16 cellular contexts compared by ENCODE assay signal in genomic region chr1:202234331-202235002, GRCh38. TPM values are rescaled to one million over a fixed set of nuclear protein-coding genes. Genes with fewer than 3 reads are reported as not detected.
A peak's percentile ranks its signal among the peaks of the same experiment; 100 is the strongest.
DNase-seq lines count a peak whose midpoint lies in the region; ATAC-seq and TF ChIP-seq lines count a peak whose summit lies in the region.
"Had no signal": no experiment of that assay in that cellular context is flagged by ENCODE, and none has a peak within 500 bp of the region (broad histone marks: within the 10 kb centered on the region; RNA-seq: fewer than 3 reads in every experiment).

No MANE protein-coding gene starts in this region.

- H3K9me3 Mint-ChIP-seq in HFFc6, result no peaks in the 10 kb centered on the region
- H3K9me3 Mint-ChIP-seq: activated T-helper 1 cell treated with anti-CD3 and anti-CD28 coated beads, Interleukin-12 subunit alpha, Interleukin-12 subunit beta, Interleukin-2, Interleukin-4 antibody, amounts not matched to agents 30 ng/mL and 10 ng/mL and 1 ng/mL, durations not matched to agents 14 hours and 24 hours and 36 hours; memory B cell had no signal

- TF ChIP-seq POLR2A in gastroesophageal sphincter (IDR thresholded peaks at IDR 0.05), result no peak

- peaks cover 41% of the 10 kb centered on the region for H3K4me1 Mint-ChIP-seq in HFFc6 (ENCODE audit: low read depth)
- H3K4me1 Mint-ChIP-seq: memory B cell had no signal

- in situ Hi-C loops in astrocyte of the spinal cord (cut with HindIII; ENCODE audit: low sequenced_read_pairs), result no loop called here

- H3K36me3 ChIP-seq in gastroesophageal sphincter, result no peaks in the 10 kb centered on the region

- no peaks in the 10 kb centered on the region for H3K36me3 Mint-ChIP-seq in HFFc6 (ENCODE audit: low read depth)
- H3K36me3 Mint-ChIP-seq: memory B cell had no signal

- DNase-seq in AG08395 (ENCODE audit: low spot score) (peak; percentile 27), HFFc6 (peak; percentile 40), astrocyte of the spinal cord (ENCODE audit: low read depth, low spot score) (peak; percentile 59), islet precursor cell (peak; percentile 53), mesenteric fat pad (ENCODE audit: low spot score) (no peak), Right ventricle myocardium inferior (ENCODE audit: missing footprints) (no peak)
- DNase-seq: activated CD4-positive, alpha-beta T cell treated with anti-CD3 and anti-CD28 coated beads, Interleukin-2, amount 50 U/mL, for 48 hours; AML-193; amygdala; Kasumi-1; NCI-H187; occipital lobe had no signal

- H3K9me3 ChIP-seq in gastroesophageal sphincter, result no peaks in the 10 kb centered on the region

- H3K27ac Mint-ChIP-seq in HFFc6, result peak overlapping the region; percentile 98
- H3K27ac Mint-ChIP-seq: activated T-helper 1 cell treated with anti-CD3 and anti-CD28 coated beads, Interleukin-12 subunit alpha, Interleukin-12 subunit beta, Interleukin-2, Interleukin-4 antibody, amounts not matched to agents 30 ng/mL and 10 ng/mL and 1 ng/mL, durations not matched to agents 14 hours and 24 hours and 36 hours; memory B cell had no signal

- no peak overlapping the region for H3K4me3 Mint-ChIP-seq in HFFc6
- H3K4me3 Mint-ChIP-seq: activated T-helper 1 cell treated with anti-CD3 and anti-CD28 coated beads, Interleukin-12 subunit alpha, Interleukin-12 subunit beta, Interleukin-2, Interleukin-4 antibody, amounts not matched to agents 30 ng/mL and 10 ng/mL and 1 ng/mL, durations not matched to agents 14 hours and 24 hours and 36 hours; memory B cell had no signal

- H3K27ac ChIP-seq in gastroesophageal sphincter, result no peak overlapping the region

- intact Hi-C loops in Right ventricle myocardium inferior (cut with DNase I), result no loop called here

- H3K27me3 ChIP-seq in gastroesophageal sphincter, result peaks cover 36% of the 10 kb centered on the region

- H3K27me3 Mint-ChIP-seq in HFFc6 (ENCODE audit: insufficient read depth), result peaks cover 37% of the 10 kb centered on the region

- TF ChIP-seq EP300 in gastroesophageal sphincter (IDR thresholded peaks at IDR 0.05), result no peak

- H3K4me3 ChIP-seq in astrocyte of the spinal cord (ENCODE audit: low read depth, low read length) (no peak overlapping the region), gastroesophageal sphincter (no peak overlapping the region)

- no peak for ATAC-seq in gastroesophageal sphincter
- no peak for ATAC-seq in GM19351 (IDR thresholded peaks at IDR 0.05; ENCODE audit: unreplicated experiment)
- no peak for ATAC-seq in Right ventricle myocardium inferior

- WGBS in gastroesophageal sphincter (ENCODE audit: low coverage in 1 of 2), 2 donors, result 95 to 100% methylated on average over 1 to 3 of the region's 3 CpGs

- H3K4me1 ChIP-seq in gastroesophageal sphincter, result no peaks in the 10 kb centered on the region

- TF ChIP-seq CTCF in HFFc6 (IDR thresholded peaks at IDR 0.05), result no peak
- no peak for TF ChIP-seq CTCF in astrocyte of the spinal cord (IDR thresholded peaks at IDR 0.05; ENCODE audit: low read depth, low read length)
- TF ChIP-seq CTCF in gastroesophageal sphincter (IDR thresholded peaks at IDR 0.05), result no peak

RNA-seq across cellular contexts. Expression of gene LGR6, which starts 40.9 kb away (rescaled TPM):
- total RNA-seq in HFFc6 (2021; fragmentation: NEBNext Ultra II Directional; extraction: Animal tissue kit (Norgen Biotek cat#: 25700)), result not detected
- 1 to 10 TPM in 1 of 4 donors, under 1 TPM in 3; 0.12 to 2.8 (median 0.48) TPM for total RNA-seq in gastroesophageal sphincter
- 0.35 TPM for total RNA-seq in mesenteric fat pad
- 4.1 TPM for total RNA-seq in Right ventricle myocardium inferior
- total RNA-seq: activated T-helper 1 cell treated with anti-CD3 and anti-CD28 coated beads, Interleukin-12 subunit alpha, Interleukin-12 subunit beta, Interleukin-2, Interleukin-4 antibody, amounts not matched to agents 30 ng/mL and 10 ng/mL and 1 ng/mL, durations not matched to agents 14 hours and 24 hours and 36 hours had no signal

Comparison
In these comparisons a context has a peak if more than half of its experiments do, and no peak if none do; other contexts are left out.
1. DNase-seq: peak in AG08395 (single experiment), HFFc6 (single experiment), astrocyte of the spinal cord (single experiment) and islet precursor cell (single experiment); none in mesenteric fat pad (single experiment) and Right ventricle myocardium inferior (single experiment).